In genomic region chr9:135616621-135617537, GRCh38 we compare ENCODE assay signal across 18 cellular contexts.
DNase-seq lines count a peak whose midpoint lies in the region.
"Had no signal": no experiment of that assay in that cellular context is flagged by ENCODE, and none has a peak within 500 bp of the region (broad histone marks: within the 10 kb centered on the region; RNA-seq: fewer than 3 reads in every experiment).

No MANE protein-coding gene starts in this region.

- DNase-seq in COLO668 (lab: John Stamatoyannopoulos, UW; ENCODE audit: unreplicated experiment) (peak; percentile 38), DMS53 treated with DMSO at 0.1 percent for 48 hours (lab: John Stamatoyannopoulos, UW; ENCODE audit: unreplicated experiment) (peak; percentile 15), SHP77 (lab: John Stamatoyannopoulos, UW) (peak; percentile 33 to 52), left kidney (ENCODE audit: low read depth, low spot score) (peak; percentile 52), dedifferentiated amniotic fluid mesenchymal stem cell (ENCODE audit: extremely low spot score) (no peak), kidney glomerular epithelial cell (lab: John Stamatoyannopoulos, UW) (no peak), NCI-H1930 (lab: John Stamatoyannopoulos, UW) (no peak)
- DNase-seq: COR-L47, DMS 273 treated with DMSO at 0.1 percent for 48 hours, GDM1, GM23248, MM.1S, NCI-H2029, NCI-H2171, NCI-H446 treated with DMSO at 0.1 percent for 48 hours, NCI-H774, PC-9, T-helper 17 cell had no signal

Comparison
In these comparisons a context has a peak if more than half of its experiments do, and no peak if none do; other contexts are left out.
1. DNase-seq: peak in COLO668 (single experiment), DMS53 treated with DMSO at 0.1 percent for 48 hours (single experiment), SHP77 (2 of 2) and left kidney (single experiment); none in dedifferentiated amniotic fluid mesenchymal stem cell (single experiment), kidney glomerular epithelial cell (single experiment) and NCI-H1930 (0 of 2).